Comparison of ENCODE assay signal across 8 cellular contexts in genomic region chr19:17554968-17555479, GRCh38. TPM values are rescaled to one million over a fixed set of nuclear protein-coding genes. Genes with fewer than 3 reads are reported as not detected.
DNase-seq lines count a peak whose midpoint lies in the region; ATAC-seq and TF ChIP-seq lines count a peak whose summit lies in the region.

No MANE protein-coding gene starts in this region.

- H3K27me3 Mint-ChIP-seq in natural killer cell (ENCODE audit: low read depth in 2 of 2) = no peaks in the 10 kb centered on the region

- H3K4me1 Mint-ChIP-seq in natural killer cell = peaks cover 11 to 16% of the 10 kb centered on the region in 2 donors

- DNase-seq in BE2C = no peak
- peak in 1 of 61 donors; percentile 56 for DNase-seq in caudate nucleus (lab: John Stamatoyannopoulos, UW)
- DNase-seq in natural killer cell = no peak
- DNase-seq in SKM-1 (lab: John Stamatoyannopoulos, UW; ENCODE audit: unreplicated experiment) = no peak
- no peak for DNase-seq in GM10248 (ENCODE audit: extremely low spot score)
- DNase-seq in COR-L47 (lab: John Stamatoyannopoulos, UW) = no peak

- peaks cover under 1% of the 10 kb centered on the region for H3K36me3 Mint-ChIP-seq in natural killer cell

- CTCF ChIA-PET in GM10248 (lab: Yijun Ruan, JAX) = interaction anchor here (1.2 kb wide), 1 partner anchor 19 kb away, joined by 4 read pairs; no protein-coding TSS in a partner anchor

- TF ChIP-seq CTCF in BE2C (IDR thresholded peaks at IDR 0.05; ENCODE audit: low read depth, low read length) (no peak), natural killer cell (IDR thresholded peaks at IDR 0.05) (no peak), GM10248 (IDR thresholded peaks at IDR 0.05; ENCODE audit: control extremely low read depth, extremely low read depth, low read depth, missing control alignments) (no peak)

- no peaks in the 10 kb centered on the region for H3K9me3 ChIP-seq in BE2C

- ATAC-seq in HG03095 (IDR thresholded peaks at IDR 0.05; ENCODE audit: unreplicated experiment) = peak; percentile 9
- no peak for ATAC-seq in natural killer cell
- ATAC-seq in HG02798 (IDR thresholded peaks at IDR 0.05; ENCODE audit: poor library complexity, unreplicated experiment) = no peak

- POLR2A ChIA-PET in GM10248 (lab: Yijun Ruan, JAX) = no interaction called here

- peak overlapping the region; percentile 86 for H3K4me3 Mint-ChIP-seq in natural killer cell

- peak overlapping the region; percentile 71 for H3K27ac ChIP-seq in caudate nucleus (ENCODE audit: low read depth, low read length)

- no peaks in the 10 kb centered on the region for H3K9me3 Mint-ChIP-seq in natural killer cell

- peak overlapping the region; percentile 61 to 79 for H3K27ac Mint-ChIP-seq in natural killer cell

- H3K36me3 ChIP-seq in BE2C = peaks cover 6% of the 10 kb centered on the region

- H3K4me1 ChIP-seq in BE2C = no peaks in the 10 kb centered on the region

- intact Hi-C loops in natural killer cell (cut with micrococcal nuclease) = loop anchor here (1.0 to 5.0 kb wide), 3 partner anchors 16 to 164 kb away; partner anchors contain the start of genes MAP1S and PGLS

- H3K4me3 ChIP-seq in BE2C (ENCODE audit: low read depth, low read length) = peak overlapping the region; percentile 86

- H3K27me3 ChIP-seq in BE2C = no peaks in the 10 kb centered on the region

RNA-seq across cellular contexts. Expression of gene COLGALT1, which starts 0.4 kb away (rescaled TPM):
- 86.8 TPM for polyA plus RNA-seq in BE2C (2012; ENCODE audit: insufficient read depth, insufficient read length, low read depth)
- 10 to 100 TPM; 39.0 to 55.4 (median 43.7) TPM for total RNA-seq in natural killer cell

RNA-seq across cellular contexts. Expression of gene PGLS, which starts 43.6 kb away (rescaled TPM):
- polyA plus RNA-seq in BE2C (2012; ENCODE audit: insufficient read depth, insufficient read length, low read depth) = 9.4 TPM
- 10 to 100 TPM; 52.9 to 58.1 (median 57.8) TPM for total RNA-seq in natural killer cell
